Comparison of ENCODE assay signal across 1 cellular context in genomic region chr12:64440100-64440499, GRCh38.
TF ChIP-seq lines count a peak whose summit lies in the region.

No MANE protein-coding gene starts in this region.

TF ChIP-seq in HepG2, 621 proteins besides CTCF, POLR2A, EP300 and RAD21:
- TF ChIP-seq, protein P1, sequence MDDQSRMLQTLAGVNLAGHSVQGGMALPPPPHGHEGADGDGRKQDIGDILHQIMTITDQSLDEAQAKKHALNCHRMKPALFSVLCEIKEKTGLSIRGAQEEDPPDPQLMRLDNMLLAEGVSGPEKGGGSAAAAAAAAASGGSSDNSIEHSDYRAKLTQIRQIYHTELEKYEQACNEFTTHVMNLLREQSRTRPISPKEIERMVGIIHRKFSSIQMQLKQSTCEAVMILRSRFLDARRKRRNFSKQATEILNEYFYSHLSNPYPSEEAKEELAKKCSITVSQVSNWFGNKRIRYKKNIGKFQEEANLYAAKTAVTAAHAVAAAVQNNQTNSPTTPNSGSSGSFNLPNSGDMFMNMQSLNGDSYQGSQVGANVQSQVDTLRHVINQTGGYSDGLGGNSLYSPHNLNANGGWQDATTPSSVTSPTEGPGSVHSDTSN (CRISPR knock-in tag; IDR thresholded peaks at IDR 0.05; ENCODE audit: borderline replicate concordance): no peak
- TF ChIP-seq CEBPG (CRISPR knock-in tag; IDR thresholded peaks at IDR 0.05) (0 out of 2 replicates have a peak, but pooled peaks have one; percentile 9), KLF16 (CRISPR knock-in tag; IDR thresholded peaks at IDR 0.05) (no peak), CEBPB (IDR thresholded peaks at IDR 0.05; ENCODE audit: borderline replicate concordance, low read depth, low read length) (peak; percentile 70)
